In the genomic region with DNA sequence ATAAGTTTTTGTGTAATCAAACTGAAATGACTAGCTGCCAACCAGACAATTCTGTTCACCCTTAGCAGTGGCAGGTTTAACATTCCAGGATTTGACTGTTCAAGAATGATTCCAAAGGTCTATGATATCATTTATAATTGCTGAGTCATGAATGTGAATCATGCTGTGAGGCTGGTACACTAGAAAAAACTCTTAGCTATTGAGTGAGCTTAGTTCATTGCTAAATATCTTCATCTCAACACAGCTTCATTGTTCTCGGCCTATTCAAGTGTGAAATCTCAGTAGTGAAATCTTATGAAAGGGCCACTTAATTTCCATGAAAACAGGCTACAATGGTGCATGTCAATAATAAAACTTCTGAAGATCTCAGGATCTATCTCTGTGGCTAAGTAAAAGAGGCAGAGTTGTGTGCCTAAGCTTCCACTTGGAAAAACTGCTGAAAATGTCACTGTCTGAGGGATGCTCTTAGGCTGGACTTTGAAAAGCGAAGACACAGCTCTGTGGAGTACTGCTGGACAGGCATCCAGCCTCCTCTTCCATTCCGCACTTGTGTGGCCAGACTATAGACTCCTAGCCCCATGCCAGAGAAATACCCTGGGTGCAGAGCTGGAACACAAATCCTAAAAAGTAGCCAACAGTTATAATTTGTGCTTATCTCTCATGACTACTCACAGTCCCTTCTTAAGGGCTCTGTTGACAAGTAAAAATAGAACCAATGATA, we compare ENCODE assay signal across 1 cellular context.
TF ChIP-seq lines count a peak whose summit lies in the region.

No MANE protein-coding gene starts in this region.

TF ChIP-seq in K562, 482 proteins besides CTCF, POLR2A, EP300 and RAD21:
- TF ChIP-seq, protein P1, sequence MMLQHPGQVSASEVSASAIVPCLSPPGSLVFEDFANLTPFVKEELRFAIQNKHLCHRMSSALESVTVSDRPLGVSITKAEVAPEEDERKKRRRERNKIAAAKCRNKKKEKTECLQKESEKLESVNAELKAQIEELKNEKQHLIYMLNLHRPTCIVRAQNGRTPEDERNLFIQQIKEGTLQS (IDR thresholded peaks at IDR 0.05) = peak; percentile 68
- TF ChIP-seq, protein P1 (CRISPR knock-in tag; conservative IDR thresholded peaks at IDR 0.05) = no peak
- TF ChIP-seq, protein P2, sequence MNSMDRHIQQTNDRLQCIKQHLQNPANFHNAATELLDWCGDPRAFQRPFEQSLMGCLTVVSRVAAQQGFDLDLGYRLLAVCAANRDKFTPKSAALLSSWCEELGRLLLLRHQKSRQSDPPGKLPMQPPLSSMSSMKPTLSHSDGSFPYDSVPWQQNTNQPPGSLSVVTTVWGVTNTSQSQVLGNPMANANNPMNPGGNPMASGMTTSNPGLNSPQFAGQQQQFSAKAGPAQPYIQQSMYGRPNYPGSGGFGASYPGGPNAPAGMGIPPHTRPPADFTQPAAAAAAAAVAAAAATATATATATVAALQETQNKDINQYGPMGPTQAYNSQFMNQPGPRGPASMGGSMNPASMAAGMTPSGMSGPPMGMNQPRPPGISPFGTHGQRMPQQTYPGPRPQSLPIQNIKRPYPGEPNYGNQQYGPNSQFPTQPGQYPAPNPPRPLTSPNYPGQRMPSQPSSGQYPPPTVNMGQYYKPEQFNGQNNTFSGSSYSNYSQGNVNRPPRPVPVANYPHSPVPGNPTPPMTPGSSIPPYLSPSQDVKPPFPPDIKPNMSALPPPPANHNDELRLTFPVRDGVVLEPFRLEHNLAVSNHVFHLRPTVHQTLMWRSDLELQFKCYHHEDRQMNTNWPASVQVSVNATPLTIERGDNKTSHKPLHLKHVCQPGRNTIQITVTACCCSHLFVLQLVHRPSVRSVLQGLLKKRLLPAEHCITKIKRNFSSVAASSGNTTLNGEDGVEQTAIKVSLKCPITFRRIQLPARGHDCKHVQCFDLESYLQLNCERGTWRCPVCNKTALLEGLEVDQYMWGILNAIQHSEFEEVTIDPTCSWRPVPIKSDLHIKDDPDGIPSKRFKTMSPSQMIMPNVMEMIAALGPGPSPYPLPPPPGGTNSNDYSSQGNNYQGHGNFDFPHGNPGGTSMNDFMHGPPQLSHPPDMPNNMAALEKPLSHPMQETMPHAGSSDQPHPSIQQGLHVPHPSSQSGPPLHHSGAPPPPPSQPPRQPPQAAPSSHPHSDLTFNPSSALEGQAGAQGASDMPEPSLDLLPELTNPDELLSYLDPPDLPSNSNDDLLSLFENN (IDR thresholded peaks at IDR 0.05; ENCODE audit: low read depth in 2 of 2, low read length in 2 of 2) = no peak
- TF ChIP-seq DPF2 (IDR thresholded peaks at IDR 0.05) = peak; percentile 36; the same call in 1 of the 2 replicates
- peak; percentile 95 for TF ChIP-seq MAFK (IDR thresholded peaks at IDR 0.05; ENCODE audit: low read length)
- peak; percentile 48; the same call in 1 of the 2 replicates for TF ChIP-seq JUND (IDR thresholded peaks at IDR 0.05; ENCODE audit: borderline replicate concordance, low read depth, low read length)
- TF ChIP-seq JUND (tag; IDR thresholded peaks at IDR 0.05; ENCODE audit: borderline replicate concordance, low read depth, low read length) = peak; percentile 51; the same call in 2 of the 3 replicates
- peak; percentile 94 for TF ChIP-seq C11orf30 (IDR thresholded peaks at IDR 0.05; ENCODE audit: low read depth)
- peak; percentile 97 for TF ChIP-seq ZNF316 (IDR thresholded peaks at IDR 0.05)
- no peak for TF ChIP-seq PTRF (tag; IDR thresholded peaks at IDR 0.05)
- no peak for TF ChIP-seq RBBP5 (IDR thresholded peaks at IDR 0.05; ENCODE audit: borderline replicate concordance, insufficient read depth, low read length, poor library complexity, severe bottlenecking)
- TF ChIP-seq CBX3 (IDR thresholded peaks at IDR 0.05; ENCODE audit: borderline replicate concordance in 1 of 2, low read length in 2 of 2) = no peak
- TF ChIP-seq YY1 (IDR thresholded peaks at IDR 0.05; ENCODE audit: borderline replicate concordance in 1 of 3, control insufficient read depth in 1 of 3, extremely low read depth in 1 of 3, insufficient read depth in 3 of 3, insufficient read length in 1 of 3, insufficient replicate concordance in 2 of 3, low read depth in 1 of 3, low read length in 2 of 3) = no peak
- peak; percentile 85 for TF ChIP-seq NFE2L1 (tag; IDR thresholded peaks at IDR 0.05; ENCODE audit: borderline replicate concordance, low read depth)
- no peak for TF ChIP-seq HDAC2 (IDR thresholded peaks at IDR 0.05)
- TF ChIP-seq MAFF (IDR thresholded peaks at IDR 0.05; ENCODE audit: low read length) = peak; percentile 96
- no peak for TF ChIP-seq GATAD2B (IDR thresholded peaks at IDR 0.05; ENCODE audit: borderline replicate concordance)
- TF ChIP-seq, protein P3, sequence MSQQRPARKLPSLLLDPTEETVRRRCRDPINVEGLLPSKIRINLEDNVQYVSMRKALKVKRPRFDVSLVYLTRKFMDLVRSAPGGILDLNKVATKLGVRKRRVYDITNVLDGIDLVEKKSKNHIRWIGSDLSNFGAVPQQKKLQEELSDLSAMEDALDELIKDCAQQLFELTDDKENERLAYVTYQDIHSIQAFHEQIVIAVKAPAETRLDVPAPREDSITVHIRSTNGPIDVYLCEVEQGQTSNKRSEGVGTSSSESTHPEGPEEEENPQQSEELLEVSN (IDR thresholded peaks at IDR 0.05; ENCODE audit: borderline replicate concordance in 1 of 2, extremely low read depth in 1 of 2, insufficient read depth in 1 of 2, insufficient read length in 1 of 2, low read depth in 1 of 2, low read length in 1 of 2, poor library complexity in 1 of 2, severe bottlenecking in 1 of 2) = no peak
- TF ChIP-seq, protein P4, sequence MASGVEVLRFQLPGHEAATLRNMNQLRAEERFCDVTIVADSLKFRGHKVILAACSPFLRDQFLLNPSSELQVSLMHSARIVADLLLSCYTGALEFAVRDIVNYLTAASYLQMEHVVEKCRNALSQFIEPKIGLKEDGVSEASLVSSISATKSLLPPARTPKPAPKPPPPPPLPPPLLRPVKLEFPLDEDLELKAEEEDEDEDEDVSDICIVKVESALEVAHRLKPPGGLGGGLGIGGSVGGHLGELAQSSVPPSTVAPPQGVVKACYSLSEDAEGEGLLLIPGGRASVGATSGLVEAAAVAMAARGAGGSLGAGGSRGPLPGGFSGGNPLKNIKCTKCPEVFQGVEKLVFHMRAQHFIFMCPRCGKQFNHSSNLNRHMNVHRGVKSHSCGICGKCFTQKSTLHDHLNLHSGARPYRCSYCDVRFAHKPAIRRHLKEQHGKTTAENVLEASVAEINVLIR (CRISPR knock-in tag; IDR thresholded peaks at IDR 0.05) = no peak
- TF ChIP-seq BACH1 (tag; IDR thresholded peaks at IDR 0.05) = peak; percentile 89
- TF ChIP-seq, protein P5, sequence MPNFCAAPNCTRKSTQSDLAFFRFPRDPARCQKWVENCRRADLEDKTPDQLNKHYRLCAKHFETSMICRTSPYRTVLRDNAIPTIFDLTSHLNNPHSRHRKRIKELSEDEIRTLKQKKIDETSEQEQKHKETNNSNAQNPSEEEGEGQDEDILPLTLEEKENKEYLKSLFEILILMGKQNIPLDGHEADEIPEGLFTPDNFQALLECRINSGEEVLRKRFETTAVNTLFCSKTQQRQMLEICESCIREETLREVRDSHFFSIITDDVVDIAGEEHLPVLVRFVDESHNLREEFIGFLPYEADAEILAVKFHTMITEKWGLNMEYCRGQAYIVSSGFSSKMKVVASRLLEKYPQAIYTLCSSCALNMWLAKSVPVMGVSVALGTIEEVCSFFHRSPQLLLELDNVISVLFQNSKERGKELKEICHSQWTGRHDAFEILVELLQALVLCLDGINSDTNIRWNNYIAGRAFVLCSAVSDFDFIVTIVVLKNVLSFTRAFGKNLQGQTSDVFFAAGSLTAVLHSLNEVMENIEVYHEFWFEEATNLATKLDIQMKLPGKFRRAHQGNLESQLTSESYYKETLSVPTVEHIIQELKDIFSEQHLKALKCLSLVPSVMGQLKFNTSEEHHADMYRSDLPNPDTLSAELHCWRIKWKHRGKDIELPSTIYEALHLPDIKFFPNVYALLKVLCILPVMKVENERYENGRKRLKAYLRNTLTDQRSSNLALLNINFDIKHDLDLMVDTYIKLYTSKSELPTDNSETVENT (CRISPR knock-in tag; IDR thresholded peaks at IDR 0.05) = no peak
- TF ChIP-seq NFE2 (IDR thresholded peaks at IDR 0.05; ENCODE audit: low read depth) = peak; percentile 85
- TF ChIP-seq FOSL1 (tag; conservative IDR thresholded peaks at IDR 0.05) = peak; percentile 60
- TF ChIP-seq SUPT5H (IDR thresholded peaks at IDR 0.05) = no peak
- TF ChIP-seq MAFG (tag; conservative IDR thresholded peaks at IDR 0.05) = peak; percentile 98
- TF ChIP-seq EP400 (IDR thresholded peaks at IDR 0.05) = no peak
- TF ChIP-seq ETS2 (tag; IDR thresholded peaks at IDR 0.05; ENCODE audit: borderline replicate concordance, poor library complexity, severe bottlenecking) = no peak
